31 cellular contexts compared by ENCODE assay signal in the genomic region with DNA sequence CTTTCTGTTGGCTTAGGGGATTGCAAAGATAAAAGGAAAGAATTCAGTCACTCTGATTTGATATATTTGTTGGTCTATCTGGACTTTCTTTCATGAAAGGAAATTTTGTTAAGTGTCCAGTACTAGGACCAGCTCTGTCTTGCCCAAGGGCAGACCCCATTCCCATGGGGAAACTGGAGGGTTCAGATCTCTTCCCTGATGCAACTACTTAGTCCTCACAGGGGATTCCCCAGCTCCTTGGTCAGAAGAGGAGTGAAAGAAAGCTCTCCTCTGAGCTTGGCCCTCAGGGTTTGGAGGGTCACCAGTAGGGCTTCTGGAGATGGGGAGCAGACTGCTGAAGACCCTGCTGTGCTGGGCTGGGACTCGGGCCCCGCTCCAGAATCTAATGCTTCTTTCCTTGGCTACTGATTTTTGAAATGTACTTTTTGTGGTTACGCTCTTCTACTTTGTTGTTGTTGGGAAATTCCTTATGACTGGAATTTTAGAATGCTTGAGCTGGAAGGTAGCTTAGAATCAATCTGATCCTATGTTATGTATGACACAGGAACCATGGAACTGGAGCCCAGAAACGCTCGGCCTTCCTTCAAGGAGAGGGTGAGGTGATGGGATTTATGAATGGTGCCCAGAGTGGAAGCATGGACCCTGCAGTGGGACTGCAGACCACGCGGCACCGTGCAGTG.
DNase-seq lines count a peak whose midpoint lies in the region; ATAC-seq and TF ChIP-seq lines count a peak whose summit lies in the region.
"Had no signal": no experiment of that assay in that cellular context is flagged by ENCODE, and none has a peak within 500 bp of the region (broad histone marks: within the 10 kb centered on the region; RNA-seq: fewer than 3 reads in every experiment).

No MANE protein-coding gene starts in this region.

- H3K9me2 ChIP-seq in GM23248 (ENCODE audit: insufficient read depth): no peaks in the 10 kb centered on the region
- H3K9me2 ChIP-seq: SK-N-SH had no signal

- H3K27ac ChIP-seq in GM23248 (no peak overlapping the region), smooth muscle cell (ENCODE audit: low read depth) (peak overlapping the region; percentile 79)
- H3K27ac ChIP-seq: C4-2B, colonic mucosa, epithelial cell of prostate, foreskin keratinocyte, heart right ventricle had no signal

- no peak overlapping the region for H3K4me3 Mint-ChIP-seq in glutamatergic neuron (ENCODE audit: unreplicated experiment)
- H3K4me3 Mint-ChIP-seq in activated CD8-positive, alpha-beta memory T cell treated with anti-CD3 and anti-CD28 coated beads, Interleukin-2, amount 10 ng/mL, durations not matched to agents 7 days and 5 days: no peak overlapping the region
- H3K4me3 Mint-ChIP-seq: naive thymus-derived CD8-positive, alpha-beta T cell; stimulated activated effector memory CD8-positive, alpha-beta T cell treated with anti-CD3 and anti-CD28 coated beads, Interleukin-12 subunit alpha, Interleukin-12 subunit beta, amount 100 ng/mL, for 72 hours; T-helper 17 cell; type B pancreatic cell had no signal

- peaks cover 64% of the 10 kb centered on the region for H3F3A ChIP-seq in GM23248 (ENCODE audit: insufficient read depth)
- H3F3A ChIP-seq in smooth muscle cell (ENCODE audit: low read depth): peaks cover 25% of the 10 kb centered on the region

- H3K27me3 ChIP-seq in GM23248 (replicated peaks; ENCODE audit: insufficient read depth) (no peaks in the 10 kb centered on the region), smooth muscle cell (ENCODE audit: low read depth) (no peaks in the 10 kb centered on the region)
- H3K27me3 ChIP-seq: colonic mucosa, foreskin keratinocyte had no signal

- CTCF ChIA-PET in activated CD8-positive, alpha-beta memory T cell treated with anti-CD3 and anti-CD28 coated beads, Interleukin-2, amount 10 ng/mL, durations not matched to agents 7 days and 5 days (lab: Charles Lee): no interaction called here

- peak overlapping the region; percentile 5 for H3K4me2 ChIP-seq in GM23248 (ENCODE audit: unreplicated experiment)
- H3K4me2 ChIP-seq in smooth muscle cell: peak overlapping the region; percentile 28
- H3K4me2 ChIP-seq: SK-N-SH had no signal

- H2AFZ ChIP-seq in GM23248: no peak overlapping the region
- H2AFZ ChIP-seq in smooth muscle cell (ENCODE audit: low read depth): no peak overlapping the region

- DNase-seq in GM23248 (peak; percentile 36), astrocyte of the hippocampus (ENCODE audit: low read depth, low spot score) (peak; percentile 54), glutamatergic neuron (no peak), smooth muscle cell (lab: John Stamatoyannopoulos, UW; ENCODE audit: unreplicated experiment) (no peak), NCI-H446 (lab: John Stamatoyannopoulos, UW) (no peak), SW 1271 (lab: John Stamatoyannopoulos, UW) (no peak)
- DNase-seq in activated CD8-positive, alpha-beta memory T cell treated with anti-CD3 and anti-CD28 coated beads, Interleukin-2, amount 10 ng/mL, durations not matched to agents 7 days and 5 days: no peak
- DNase-seq in activated CD4-positive, alpha-beta T cell treated with anti-CD3 and anti-CD28 coated beads for 48 hours: no peak
- DNase-seq: activated CD4-positive, alpha-beta T cell treated with anti-CD3 and anti-CD28 coated beads, Interleukin-2, amount 50 U/mL, for 4 hours; activated gamma-delta T cell treated with Interleukin-2 at 50 U/mL for 16 hours; activated T-cell treated with anti-CD3 and anti-CD28 coated beads, Interleukin-2, amount 50 U/mL, for 48 hours; colonic mucosa; DMS79 treated with DMSO at 0.1 percent for 48 hours; effector CD8-positive, alpha-beta T cell; foreskin keratinocyte; heart right ventricle; KBM-7; naive thymus-derived CD8-positive, alpha-beta T cell; NCI-H1092 treated with DMSO at 0.1 percent for 48 hours; NCI-H187 treated with DMSO at 0.1 percent for 48 hours; NCI-H526; NK-92 treated with Interleukin-12 subunit alpha and Interleukin-12 subunit beta, amount 100 ng/mL, for 24 hours; occipital lobe; stimulated activated CD4-positive, alpha-beta T cell treated with anti-CD3 and anti-CD28 coated beads, Interleukin-15, amount 100 ng/mL, for 24 hours; substantia nigra; T-helper 17 cell had no signal

- no peaks in the 10 kb centered on the region for H3K79me2 ChIP-seq in GM23248 (ENCODE audit: insufficient read depth)
- H3K79me2 ChIP-seq in smooth muscle cell (ENCODE audit: low read depth): no peaks in the 10 kb centered on the region

- ATAC-seq in activated CD8-positive, alpha-beta memory T cell treated with anti-CD3 and anti-CD28 coated beads, Interleukin-2, amount 10 ng/mL, durations not matched to agents 7 days and 5 days: no peak
- ATAC-seq: foreskin keratinocyte; heart right ventricle; naive thymus-derived CD8-positive, alpha-beta T cell; stimulated activated effector memory CD8-positive, alpha-beta T cell treated with anti-CD3 and anti-CD28 coated beads, Interleukin-12 subunit alpha, Interleukin-12 subunit beta, amount 100 ng/mL, for 72 hours; T-helper 17 cell had no signal

- TF ChIP-seq CTCF in glutamatergic neuron (IDR thresholded peaks at IDR 0.05; ENCODE audit: partially characterized antibody, unreplicated experiment) (no peak), smooth muscle cell (IDR thresholded peaks at IDR 0.05; ENCODE audit: borderline replicate concordance, insufficient read depth, poor library complexity, severe bottlenecking) (no peak)

- H3K4me1 Mint-ChIP-seq in glutamatergic neuron (ENCODE audit: low read depth, unreplicated experiment): peaks cover 36% of the 10 kb centered on the region
- no peaks in the 10 kb centered on the region for H3K4me1 Mint-ChIP-seq in activated CD8-positive, alpha-beta memory T cell treated with anti-CD3 and anti-CD28 coated beads, Interleukin-2, amount 10 ng/mL, durations not matched to agents 7 days and 5 days
- H3K4me1 Mint-ChIP-seq: naive thymus-derived CD8-positive, alpha-beta T cell; stimulated activated effector memory CD8-positive, alpha-beta T cell treated with anti-CD3 and anti-CD28 coated beads, Interleukin-12 subunit alpha, Interleukin-12 subunit beta, amount 100 ng/mL, for 72 hours had no signal

- H3K27ac Mint-ChIP-seq in glutamatergic neuron (ENCODE audit: unreplicated experiment): peak overlapping the region; percentile 69
- H3K27ac Mint-ChIP-seq in activated CD8-positive, alpha-beta memory T cell treated with anti-CD3 and anti-CD28 coated beads, Interleukin-2, amount 10 ng/mL, durations not matched to agents 7 days and 5 days: no peak overlapping the region
- H3K27ac Mint-ChIP-seq: naive thymus-derived CD8-positive, alpha-beta T cell; stimulated activated effector memory CD8-positive, alpha-beta T cell treated with anti-CD3 and anti-CD28 coated beads, Interleukin-12 subunit alpha, Interleukin-12 subunit beta, amount 100 ng/mL, for 72 hours; T-helper 17 cell; type B pancreatic cell had no signal

- no peaks in the 10 kb centered on the region for H3K36me3 Mint-ChIP-seq in glutamatergic neuron (ENCODE audit: unreplicated experiment)
- no peaks in the 10 kb centered on the region for H3K36me3 Mint-ChIP-seq in activated CD8-positive, alpha-beta memory T cell treated with anti-CD3 and anti-CD28 coated beads, Interleukin-2, amount 10 ng/mL, durations not matched to agents 7 days and 5 days
- H3K36me3 Mint-ChIP-seq: naive thymus-derived CD8-positive, alpha-beta T cell; stimulated activated effector memory CD8-positive, alpha-beta T cell treated with anti-CD3 and anti-CD28 coated beads, Interleukin-12 subunit alpha, Interleukin-12 subunit beta, amount 100 ng/mL, for 72 hours; type B pancreatic cell had no signal

- H3K9ac ChIP-seq in GM23248: no peak overlapping the region
- H3K9ac ChIP-seq in smooth muscle cell (ENCODE audit: low read depth): no peak overlapping the region
- H3K9ac ChIP-seq: SK-N-SH had no signal

- H3K9me3 ChIP-seq in GM23248 (ENCODE audit: low read depth) (no peaks in the 10 kb centered on the region), smooth muscle cell (replicated peaks; ENCODE audit: low read depth) (no peaks in the 10 kb centered on the region)
- H3K9me3 ChIP-seq: colonic mucosa, SK-N-SH had no signal

- H4K20me1 ChIP-seq in GM23248 (ENCODE audit: insufficient read depth): no peaks in the 10 kb centered on the region
- no peaks in the 10 kb centered on the region for H4K20me1 ChIP-seq in smooth muscle cell (ENCODE audit: low read depth)

- H3K4me1 ChIP-seq in GM23248 (ENCODE audit: insufficient read depth) (peaks cover 63% of the 10 kb centered on the region), smooth muscle cell (ENCODE audit: low read depth) (peaks cover 19% of the 10 kb centered on the region)
- H3K4me1 ChIP-seq: colonic mucosa had no signal

- H3K9me3 Mint-ChIP-seq in glutamatergic neuron (ENCODE audit: unreplicated experiment): peaks cover 12% of the 10 kb centered on the region
- no peaks in the 10 kb centered on the region for H3K9me3 Mint-ChIP-seq in activated CD8-positive, alpha-beta memory T cell treated with anti-CD3 and anti-CD28 coated beads, Interleukin-2, amount 10 ng/mL, durations not matched to agents 7 days and 5 days (ENCODE audit: low read depth)
- H3K9me3 Mint-ChIP-seq: naive thymus-derived CD8-positive, alpha-beta T cell had no signal

- H3K36me3 ChIP-seq in GM23248 (ENCODE audit: low read depth) (no peaks in the 10 kb centered on the region), smooth muscle cell (ENCODE audit: low read depth) (no peaks in the 10 kb centered on the region)
- H3K36me3 ChIP-seq: colonic mucosa, heart right ventricle had no signal

- in situ Hi-C loops in GM23248 (cut with MboI): no loop called here

- H3K4me3 ChIP-seq in GM23248: no peak overlapping the region
- H3K4me3 ChIP-seq in smooth muscle cell: no peak overlapping the region
- H3K4me3 ChIP-seq: colonic mucosa, heart right ventricle had no signal

- H3K27me3 Mint-ChIP-seq in glutamatergic neuron (ENCODE audit: unreplicated experiment): peaks cover 9% of the 10 kb centered on the region
- peaks cover 13% of the 10 kb centered on the region for H3K27me3 Mint-ChIP-seq in activated CD8-positive, alpha-beta memory T cell treated with anti-CD3 and anti-CD28 coated beads, Interleukin-2, amount 10 ng/mL, durations not matched to agents 7 days and 5 days

- 94 to 95% methylated on average over 8 of the region's 8 CpGs for WGBS in GM23248 (ENCODE audit: low coverage in 1 of 2, low lambda C conversion rate in 2 of 2, missing lambda C conversion rate in 2 of 2), 2 experiments
- WGBS in smooth muscle cell (ENCODE audit: low lambda C conversion rate): 74% methylated on average over 8 of the region's 8 CpGs

Comparison
In these comparisons a context has a peak if more than half of its experiments do, and no peak if none do; other contexts are left out.
1. DNase-seq: peak in GM23248 (single experiment) and astrocyte of the hippocampus (single experiment); none in glutamatergic neuron (single experiment), smooth muscle cell (single experiment), activated CD8-positive, alpha-beta memory T cell treated with anti-CD3 and anti-CD28 coated beads, Interleukin-2, amount 10 ng/mL, durations not matched to agents 7 days and 5 days (single experiment), activated CD4-positive, alpha-beta T cell treated with anti-CD3 and anti-CD28 coated beads for 48 hours (single experiment), NCI-H446 (0 of 2) and SW 1271 (0 of 2).